ENCODE assay signal across 1 cellular context in genomic region chr12:24630446-24630845, GRCh38.
TF ChIP-seq lines count a peak whose summit lies in the region.

No MANE protein-coding gene starts in this region.

TF ChIP-seq in GM23338, 12 proteins besides CTCF, POLR2A, EP300 and RAD21 (continued from another document):
- TF ChIP-seq, protein P1, sequence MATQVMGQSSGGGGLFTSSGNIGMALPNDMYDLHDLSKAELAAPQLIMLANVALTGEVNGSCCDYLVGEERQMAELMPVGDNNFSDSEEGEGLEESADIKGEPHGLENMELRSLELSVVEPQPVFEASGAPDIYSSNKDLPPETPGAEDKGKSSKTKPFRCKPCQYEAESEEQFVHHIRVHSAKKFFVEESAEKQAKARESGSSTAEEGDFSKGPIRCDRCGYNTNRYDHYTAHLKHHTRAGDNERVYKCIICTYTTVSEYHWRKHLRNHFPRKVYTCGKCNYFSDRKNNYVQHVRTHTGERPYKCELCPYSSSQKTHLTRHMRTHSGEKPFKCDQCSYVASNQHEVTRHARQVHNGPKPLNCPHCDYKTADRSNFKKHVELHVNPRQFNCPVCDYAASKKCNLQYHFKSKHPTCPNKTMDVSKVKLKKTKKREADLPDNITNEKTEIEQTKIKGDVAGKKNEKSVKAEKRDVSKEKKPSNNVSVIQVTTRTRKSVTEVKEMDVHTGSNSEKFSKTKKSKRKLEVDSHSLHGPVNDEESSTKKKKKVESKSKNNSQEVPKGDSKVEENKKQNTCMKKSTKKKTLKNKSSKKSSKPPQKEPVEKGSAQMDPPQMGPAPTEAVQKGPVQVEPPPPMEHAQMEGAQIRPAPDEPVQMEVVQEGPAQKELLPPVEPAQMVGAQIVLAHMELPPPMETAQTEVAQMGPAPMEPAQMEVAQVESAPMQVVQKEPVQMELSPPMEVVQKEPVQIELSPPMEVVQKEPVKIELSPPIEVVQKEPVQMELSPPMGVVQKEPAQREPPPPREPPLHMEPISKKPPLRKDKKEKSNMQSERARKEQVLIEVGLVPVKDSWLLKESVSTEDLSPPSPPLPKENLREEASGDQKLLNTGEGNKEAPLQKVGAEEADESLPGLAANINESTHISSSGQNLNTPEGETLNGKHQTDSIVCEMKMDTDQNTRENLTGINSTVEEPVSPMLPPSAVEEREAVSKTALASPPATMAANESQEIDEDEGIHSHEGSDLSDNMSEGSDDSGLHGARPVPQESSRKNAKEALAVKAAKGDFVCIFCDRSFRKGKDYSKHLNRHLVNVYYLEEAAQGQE (IDR thresholded peaks at IDR 0.05; ENCODE audit: unreplicated experiment): no peak
- TF ChIP-seq, protein P2, sequence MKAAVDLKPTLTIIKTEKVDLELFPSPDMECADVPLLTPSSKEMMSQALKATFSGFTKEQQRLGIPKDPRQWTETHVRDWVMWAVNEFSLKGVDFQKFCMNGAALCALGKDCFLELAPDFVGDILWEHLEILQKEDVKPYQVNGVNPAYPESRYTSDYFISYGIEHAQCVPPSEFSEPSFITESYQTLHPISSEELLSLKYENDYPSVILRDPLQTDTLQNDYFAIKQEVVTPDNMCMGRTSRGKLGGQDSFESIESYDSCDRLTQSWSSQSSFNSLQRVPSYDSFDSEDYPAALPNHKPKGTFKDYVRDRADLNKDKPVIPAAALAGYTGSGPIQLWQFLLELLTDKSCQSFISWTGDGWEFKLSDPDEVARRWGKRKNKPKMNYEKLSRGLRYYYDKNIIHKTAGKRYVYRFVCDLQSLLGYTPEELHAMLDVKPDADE (IDR thresholded peaks at IDR 0.05): no peak
- TF ChIP-seq ZNF462 (CRISPR knock-in tag; IDR thresholded peaks at IDR 0.05) (no peak), ZNF331 (CRISPR knock-in tag; IDR thresholded peaks at IDR 0.05; ENCODE audit: low read depth) (no peak), EZH2phosphoT487 (IDR thresholded peaks at IDR 0.05; ENCODE audit: unreplicated experiment) (no peak), NANOG (IDR thresholded peaks at IDR 0.05; ENCODE audit: borderline replicate concordance) (no peak), ZNF114 (CRISPR knock-in tag; IDR thresholded peaks at IDR 0.05) (no peak), JUNB (IDR thresholded peaks at IDR 0.05; ENCODE audit: unreplicated experiment) (no peak), CREB1 (CRISPR knock-in tag; IDR thresholded peaks at IDR 0.05; ENCODE audit: low read depth) (no peak)
